In the genomic region with DNA sequence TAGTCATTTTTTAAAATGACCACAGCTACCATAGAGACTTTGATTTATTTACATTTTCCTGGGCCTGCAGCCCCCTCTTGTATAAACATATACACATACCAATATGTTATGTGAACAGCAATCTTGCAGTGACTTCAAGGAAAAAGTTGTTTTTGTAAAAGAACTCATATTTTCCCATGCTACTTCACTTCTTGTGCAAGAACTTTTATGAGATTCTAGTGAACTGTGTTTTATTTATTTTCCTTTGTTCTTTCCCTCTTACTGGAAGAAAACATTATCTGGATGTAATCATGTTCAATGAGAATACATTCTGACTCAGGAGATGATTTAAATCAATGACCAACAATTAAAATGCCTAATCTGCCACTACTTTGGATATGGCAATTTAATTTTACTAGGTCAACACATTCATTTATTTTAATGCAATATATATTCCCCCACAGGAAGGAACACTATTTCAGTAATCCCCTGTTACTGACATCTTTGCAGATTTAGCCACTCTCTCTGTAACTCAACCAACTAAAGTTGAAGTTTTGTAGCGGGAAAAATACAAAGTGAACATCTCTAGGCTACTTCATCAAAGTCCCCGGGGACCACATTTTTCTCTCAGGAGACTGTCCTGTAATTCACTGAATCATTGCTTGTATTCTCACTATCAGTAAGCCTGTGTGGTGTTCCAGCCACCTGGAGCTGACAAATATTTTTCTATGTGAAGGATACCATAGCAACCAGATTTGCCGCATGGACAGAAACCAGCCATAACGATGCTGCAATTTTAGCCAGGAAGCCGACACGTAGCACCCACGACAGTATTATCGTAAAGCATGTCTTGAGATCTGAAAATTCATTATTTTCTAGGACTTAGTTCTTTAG, we compare ENCODE assay signal across 9 cellular contexts.
DNase-seq lines count a peak whose midpoint lies in the region; ATAC-seq and TF ChIP-seq lines count a peak whose summit lies in the region.
"Had no signal": no experiment of that assay in that cellular context is flagged by ENCODE, and none has a peak within 500 bp of the region (broad histone marks: within the 10 kb centered on the region; RNA-seq: fewer than 3 reads in every experiment).

No MANE protein-coding gene starts in this region.

- DNase-seq in BJ (ENCODE audit: low read depth) (peak; percentile 78), choroid plexus epithelial cell (ENCODE audit: low read depth) (peak; percentile 99), trophoblast cell (peak; percentile 83 to 95), NCI-H128 (lab: John Stamatoyannopoulos, UW; ENCODE audit: unreplicated experiment) (no peak), Peyer's patch (no peak)
- no peak for DNase-seq in natural killer cell treated with Interleukin-12 subunit alpha and Interleukin-12 subunit beta and Interleukin-15 and Interleukin-18, amount 100 ng/mL, for 72 hours (ENCODE audit: low spot score)

- POLR2A ChIA-PET in BJ (lab: Charles Lee): no interaction called here

- no peak overlapping the region for H3K18ac ChIP-seq in trophoblast cell (ENCODE audit: low read length)

- H3K9me3 ChIP-seq in trophoblast cell (ENCODE audit: insufficient read depth, low read depth, low read length) (no peaks in the 10 kb centered on the region), Peyer's patch (no peaks in the 10 kb centered on the region)

- H4K12ac ChIP-seq in trophoblast cell (ENCODE audit: low read depth, low read length): no peak overlapping the region

- no peak overlapping the region for H3K4me3 Mint-ChIP-seq in natural killer cell treated with Interleukin-12 subunit alpha and Interleukin-12 subunit beta and Interleukin-15 and Interleukin-18, amount 100 ng/mL, for 72 hours

- H3K36me3 ChIP-seq in BJ (ENCODE audit: control insufficient read depth, insufficient read depth, low read length) (no peaks in the 10 kb centered on the region), trophoblast cell (ENCODE audit: control insufficient read depth in 1 of 2, insufficient read depth in 2 of 2, low read length in 2 of 2) (no peaks in the 10 kb centered on the region), Peyer's patch (no peaks in the 10 kb centered on the region)

- H3K4me3 ChIP-seq in BJ (ENCODE audit: low read depth, low read length): no peak overlapping the region
- no peak overlapping the region for H3K4me3 ChIP-seq in choroid plexus epithelial cell (ENCODE audit: low read depth, low read length)
- H3K4me3 ChIP-seq in trophoblast cell (ENCODE audit: low read depth, low read length): no peak overlapping the region
- H3K4me3 ChIP-seq in Peyer's patch: no peak overlapping the region

- no peaks in the 10 kb centered on the region for H3K36me3 Mint-ChIP-seq in natural killer cell treated with Interleukin-12 subunit alpha and Interleukin-12 subunit beta and Interleukin-15 and Interleukin-18, amount 100 ng/mL, for 72 hours

- peaks cover 0 to 6% of the 10 kb centered on the region in 2 donors for H3K27me3 Mint-ChIP-seq in natural killer cell treated with Interleukin-12 subunit alpha and Interleukin-12 subunit beta and Interleukin-15 and Interleukin-18, amount 100 ng/mL, for 72 hours

- no peak overlapping the region for H2AK5ac ChIP-seq in trophoblast cell (ENCODE audit: low read length)

- TF ChIP-seq POLR2A in Peyer's patch (IDR thresholded peaks at IDR 0.05): no peak

- H3K4me1 Mint-ChIP-seq in natural killer cell treated with Interleukin-12 subunit alpha and Interleukin-12 subunit beta and Interleukin-15 and Interleukin-18, amount 100 ng/mL, for 72 hours (ENCODE audit: low read depth in 2 of 2): peaks cover 0 to 4% of the 10 kb centered on the region in 2 donors

- no peak overlapping the region for H3K4me2 ChIP-seq in trophoblast cell (ENCODE audit: low read length)

- CTCF ChIA-PET in BJ (lab: Yijun Ruan, JAX): interaction anchor here (0.7 kb wide), 1 partner anchor 82 kb away, joined by 3 read pairs; no protein-coding TSS in a partner anchor

- no peak overlapping the region for H4K91ac ChIP-seq in trophoblast cell (ENCODE audit: low read depth, low read length)

- H2BK12ac ChIP-seq in trophoblast cell (ENCODE audit: low read length): no peak overlapping the region

- H3K9me3 Mint-ChIP-seq in natural killer cell treated with Interleukin-12 subunit alpha and Interleukin-12 subunit beta and Interleukin-15 and Interleukin-18, amount 100 ng/mL, for 72 hours: no peaks in the 10 kb centered on the region

- H3K79me2 ChIP-seq in trophoblast cell (ENCODE audit: control insufficient read depth, insufficient read depth, low read length, poor library complexity): no peaks in the 10 kb centered on the region

- H3K27me3 ChIP-seq in BJ (ENCODE audit: control insufficient read depth, insufficient read depth, low read length) (no peaks in the 10 kb centered on the region), trophoblast cell (ENCODE audit: insufficient read depth, low read length) (no peaks in the 10 kb centered on the region), Peyer's patch (no peaks in the 10 kb centered on the region)

- no peak overlapping the region for H2BK5ac ChIP-seq in trophoblast cell (ENCODE audit: low read depth, low read length, poor library complexity)

- H3K9ac ChIP-seq in trophoblast cell (ENCODE audit: low read length): no peak overlapping the region

- WGBS in trophoblast cell (ENCODE audit: extremely low coverage, insufficient coverage, insufficient read length): no CpG with 5 or more reads among the region's 8 CpGs

- H2AFZ ChIP-seq in trophoblast cell (ENCODE audit: insufficient read depth, low read length, poor library complexity): no peak overlapping the region

- H3K4me1 ChIP-seq in trophoblast cell (ENCODE audit: control insufficient read depth in 1 of 2, insufficient read depth in 2 of 2, low read length in 2 of 2) (peaks cover 0 to 2% of the 10 kb centered on the region in 2 experiments), Peyer's patch (peaks cover 0 to 4% (median 0%) of the 10 kb centered on the region in 4 donors)

- no peaks in the 10 kb centered on the region for H3K79me1 ChIP-seq in trophoblast cell (ENCODE audit: low read length)

- TF ChIP-seq CTCF in BJ (IDR thresholded peaks at IDR 0.05; ENCODE audit: insufficient read depth, low read depth, low read length) (no peak), choroid plexus epithelial cell (conservative IDR thresholded peaks at IDR 0.05; ENCODE audit: low read depth, low read length) (no peak), Peyer's patch (IDR thresholded peaks at IDR 0.05) (no peak)

- H3K23ac ChIP-seq in trophoblast cell (ENCODE audit: low read length): no peak overlapping the region

- no peak overlapping the region for H3K27ac Mint-ChIP-seq in natural killer cell treated with Interleukin-12 subunit alpha and Interleukin-12 subunit beta and Interleukin-15 and Interleukin-18, amount 100 ng/mL, for 72 hours

- H4K8ac ChIP-seq in trophoblast cell (ENCODE audit: low read depth, low read length): no peak overlapping the region

- no peak overlapping the region for H2BK120ac ChIP-seq in trophoblast cell (ENCODE audit: insufficient read depth, low read length, poor library complexity)

- H3K4ac ChIP-seq in trophoblast cell (ENCODE audit: low read depth, low read length): no peak overlapping the region

- H3K14ac ChIP-seq in trophoblast cell (ENCODE audit: low read length): no peak overlapping the region

- ATAC-seq in GM19467 (IDR thresholded peaks at IDR 0.05; ENCODE audit: unreplicated experiment): peak; percentile 75
- peak; percentile 82 for ATAC-seq in HG03457 (IDR thresholded peaks at IDR 0.05; ENCODE audit: unreplicated experiment)
- ATAC-seq in natural killer cell treated with Interleukin-12 subunit alpha and Interleukin-12 subunit beta and Interleukin-15 and Interleukin-18, amount 100 ng/mL, for 72 hours: no peak

- H3K27ac ChIP-seq in trophoblast cell (ENCODE audit: low read depth, low read length) (no peak overlapping the region), Peyer's patch (peak overlapping the region in 2 of 4 donors; percentile 27 to 54)
- H3K27ac ChIP-seq: HL-60 had no signal

Comparison
In these comparisons a context has a peak if more than half of its experiments do, and no peak if none do; other contexts are left out.
1. DNase-seq: peak in BJ (single experiment), choroid plexus epithelial cell (single experiment) and trophoblast cell (2 of 2); none in natural killer cell treated with Interleukin-12 subunit alpha and Interleukin-12 subunit beta and Interleukin-15 and Interleukin-18, amount 100 ng/mL, for 72 hours (single experiment), NCI-H128 (single experiment) and Peyer's patch (0 of 3).
2. ATAC-seq: peak in GM19467 (single experiment) and HG03457 (single experiment); none in natural killer cell treated with Interleukin-12 subunit alpha and Interleukin-12 subunit beta and Interleukin-15 and Interleukin-18, amount 100 ng/mL, for 72 hours (0 of 2).